Comparison of ENCODE assay signal across 11 cellular contexts in the genomic region with DNA sequence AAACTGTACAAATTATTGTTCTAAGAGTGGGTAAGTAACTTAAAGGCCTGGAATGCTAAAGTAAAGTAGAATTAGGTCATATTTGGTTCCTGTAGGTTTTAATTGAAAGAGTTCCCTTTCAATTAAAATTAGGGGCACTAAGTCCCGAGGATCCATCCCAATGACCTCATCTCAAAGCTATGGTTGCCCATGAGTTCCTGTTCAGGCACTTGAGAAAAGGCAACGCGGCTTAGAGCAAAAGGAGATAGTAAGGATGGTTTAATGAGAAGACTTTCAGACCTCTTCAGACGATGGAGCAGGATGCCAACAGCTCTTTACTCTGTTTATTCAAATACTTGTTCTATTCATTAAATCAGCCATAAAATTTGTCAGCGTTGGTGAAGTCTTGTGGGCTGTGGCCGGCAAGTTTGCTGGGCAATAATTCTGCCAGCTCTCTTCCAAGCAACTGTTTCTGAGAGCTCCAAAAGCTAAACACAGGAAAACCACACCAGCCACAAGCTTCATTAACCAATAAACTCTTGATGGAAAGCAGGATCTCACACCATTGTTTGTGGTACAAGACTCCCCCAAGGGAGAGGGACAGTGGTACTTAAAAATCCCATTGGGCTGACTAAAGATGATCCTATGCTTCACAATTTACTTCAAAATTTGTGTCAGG.
DNase-seq lines count a peak whose midpoint lies in the region; ATAC-seq, FAIRE-seq and TF ChIP-seq lines count a peak whose summit lies in the region.
"Had no signal": no experiment of that assay in that cellular context is flagged by ENCODE, and none has a peak within 500 bp of the region (broad histone marks: within the 10 kb centered on the region; RNA-seq: fewer than 3 reads in every experiment).

No MANE protein-coding gene starts in this region.

- no peak overlapping the region for H3K4me3 Mint-ChIP-seq in WTC11
- H3K4me3 Mint-ChIP-seq: activated naive CD4-positive, alpha-beta T cell treated with anti-CD3 and anti-CD28 coated beads, Interleukin-2, amount 50 U/mL, for 24 hours; natural killer cell had no signal

- in situ Hi-C loops in KBM-7 (cut with MboI; ENCODE audit: low pct_unique_long_range_greater_than_20kb, low sequenced_read_pairs) = no loop called here

- CTCF ChIA-PET in WTC11 (lab: Charles Lee) = interaction anchor here (0.9 kb wide), 1 partner anchor 46 kb away, joined by 6 read pairs; no protein-coding TSS in a partner anchor

- TF ChIP-seq CTCF in WTC11 (IDR thresholded peaks at IDR 0.05) = no peak
- no peak for TF ChIP-seq CTCF in kidney (IDR thresholded peaks at IDR 0.05; ENCODE audit: borderline replicate concordance, extremely low read depth, insufficient read depth)

- H3K27me3 Mint-ChIP-seq in WTC11 (ENCODE audit: low read depth) = no peaks in the 10 kb centered on the region

- POLR2A ChIA-PET in WTC11 (lab: Charles Lee) = no interaction called here

- FAIRE-seq in kidney (lab: Jason Lieb, UNC) = no peak

- no peaks in the 10 kb centered on the region for H3K36me3 ChIP-seq in kidney (ENCODE audit: control insufficient read depth in 1 of 2, insufficient read depth in 2 of 2, low read length in 2 of 2)

- H3K4me1 ChIP-seq in kidney (ENCODE audit: control insufficient read depth in 1 of 2, insufficient read depth in 1 of 2, low read depth in 1 of 2, low read length in 2 of 2) = no peaks in the 10 kb centered on the region

- peaks cover 10% of the 10 kb centered on the region for H3K4me1 Mint-ChIP-seq in WTC11
- H3K4me1 Mint-ChIP-seq: activated naive CD4-positive, alpha-beta T cell treated with anti-CD3 and anti-CD28 coated beads, Interleukin-2, amount 50 U/mL, for 24 hours had no signal

- intact Hi-C loops in kidney (cut with DNase I) = no loop called here

- H3K36me3 Mint-ChIP-seq in WTC11 = peaks cover under 1% of the 10 kb centered on the region; the same call in 1 of the 2 replicates
- H3K36me3 Mint-ChIP-seq: activated naive CD4-positive, alpha-beta T cell treated with anti-CD3 and anti-CD28 coated beads, Interleukin-2, amount 50 U/mL, for 24 hours; natural killer cell had no signal

- ATAC-seq in GM18511 (IDR thresholded peaks at IDR 0.05; ENCODE audit: unreplicated experiment) = peak; percentile 61
- ATAC-seq in WTC11 = no peak
- ATAC-seq in GM21367 (IDR thresholded peaks at IDR 0.05; ENCODE audit: unreplicated experiment) = no peak
- ATAC-seq: natural killer cell had no signal

- H3K27ac Mint-ChIP-seq in WTC11 = no peak overlapping the region
- H3K27ac Mint-ChIP-seq: activated naive CD4-positive, alpha-beta T cell treated with anti-CD3 and anti-CD28 coated beads, Interleukin-2, amount 50 U/mL, for 24 hours; natural killer cell had no signal

- H3K9ac ChIP-seq in kidney (ENCODE audit: low read length in 2 of 2) = no peak overlapping the region

- H3K27ac ChIP-seq in kidney (ENCODE audit: low read depth in 2 of 2, low read length in 2 of 2) = no peak overlapping the region

- peaks cover 5% of the 10 kb centered on the region for H3K9me3 Mint-ChIP-seq in WTC11
- H3K9me3 Mint-ChIP-seq: activated naive CD4-positive, alpha-beta T cell treated with anti-CD3 and anti-CD28 coated beads, Interleukin-2, amount 50 U/mL, for 24 hours; natural killer cell had no signal

- no peak overlapping the region for H3K4me3 ChIP-seq in kidney (ENCODE audit: low read length in 2 of 2)

- no peaks in the 10 kb centered on the region for H3K9me3 ChIP-seq in kidney (ENCODE audit: control insufficient read depth in 1 of 2, low read length in 2 of 2)

- DNase-seq in KBM-7 (peak; percentile 32), amniotic epithelial cell (ENCODE audit: low read depth) (peak; percentile 89), myocyte (ENCODE audit: low read depth) (peak; percentile 86), NCI-H2081 (lab: John Stamatoyannopoulos, UW) (no peak), WTC11 (ENCODE audit: low spot score) (no peak), kidney (no peak)
- DNase-seq: natural killer cell; stimulated activated CD4-positive, alpha-beta T cell treated with anti-CD3 and anti-CD28 coated beads, Interleukin-4, amount 100 ng/mL, for 24 hours had no signal

TF ChIP-seq in WTC11, 78 proteins besides CTCF, POLR2A, EP300 and RAD21:
- TF ChIP-seq KAT7 (CRISPR knock-in tag; IDR thresholded peaks at IDR 0.05; ENCODE audit: borderline replicate concordance) (no peak), IRF2 (CRISPR knock-in tag; IDR thresholded peaks at IDR 0.05; ENCODE audit: borderline replicate concordance, low read depth) (no peak), ZNF423 (CRISPR knock-in tag; IDR thresholded peaks at IDR 0.05) (no peak), CREB1 (CRISPR knock-in tag; IDR thresholded peaks at IDR 0.05) (no peak), NR3C1 (CRISPR knock-in tag; conservative IDR thresholded peaks at IDR 0.05; ENCODE audit: low read depth) (no peak), FOXK1 (CRISPR knock-in tag; IDR thresholded peaks at IDR 0.05) (no peak)
- TF ChIP-seq, protein P1, sequence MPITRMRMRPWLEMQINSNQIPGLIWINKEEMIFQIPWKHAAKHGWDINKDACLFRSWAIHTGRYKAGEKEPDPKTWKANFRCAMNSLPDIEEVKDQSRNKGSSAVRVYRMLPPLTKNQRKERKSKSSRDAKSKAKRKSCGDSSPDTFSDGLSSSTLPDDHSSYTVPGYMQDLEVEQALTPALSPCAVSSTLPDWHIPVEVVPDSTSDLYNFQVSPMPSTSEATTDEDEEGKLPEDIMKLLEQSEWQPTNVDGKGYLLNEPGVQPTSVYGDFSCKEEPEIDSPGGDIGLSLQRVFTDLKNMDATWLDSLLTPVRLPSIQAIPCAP (CRISPR knock-in tag; IDR thresholded peaks at IDR 0.05) = no peak

Comparison
In these comparisons a context has a peak if more than half of its experiments do, and no peak if none do; other contexts are left out.
1. DNase-seq: peak in KBM-7 (single experiment), amniotic epithelial cell (single experiment) and myocyte (single experiment); none in NCI-H2081 (0 of 2), WTC11 (single experiment) and kidney (single experiment).